23 cellular contexts compared by ENCODE assay signal in the genomic region with DNA sequence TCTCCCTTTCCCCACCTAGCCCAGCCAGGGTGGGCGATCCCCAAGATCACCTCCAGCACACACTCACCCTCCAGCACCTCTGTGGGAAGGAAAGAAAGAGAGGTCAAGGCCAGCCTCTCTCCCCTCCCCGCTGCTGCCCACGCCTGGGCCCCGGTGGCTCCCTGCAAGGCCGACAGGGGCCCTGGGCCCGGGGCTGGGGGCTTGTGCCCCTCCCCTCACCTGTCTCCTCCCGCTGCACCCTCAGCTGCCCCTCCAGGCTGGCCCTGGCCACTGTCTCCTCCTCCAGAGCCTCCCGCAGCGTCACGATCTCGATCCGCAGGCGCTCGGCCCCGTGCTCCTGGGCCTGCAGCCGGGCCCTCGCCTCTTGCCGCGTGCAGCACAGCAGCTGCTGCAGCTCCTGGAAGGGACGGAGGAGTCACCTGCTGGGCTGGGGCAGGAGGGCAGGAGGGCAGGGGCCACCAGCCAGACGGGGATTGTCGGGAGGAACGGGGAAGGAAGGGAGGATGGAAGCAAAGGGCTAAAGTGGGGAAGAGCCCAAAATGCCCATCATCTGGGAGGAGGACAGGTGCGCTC. TPM values are rescaled to one million over a fixed set of nuclear protein-coding genes. Genes with fewer than 3 reads are reported as not detected.
DNase-seq lines count a peak whose midpoint lies in the region; ATAC-seq lines count a peak whose summit lies in the region.
"Had no signal": no experiment of that assay in that cellular context is flagged by ENCODE, and none has a peak within 500 bp of the region (broad histone marks: within the 10 kb centered on the region; RNA-seq: fewer than 3 reads in every experiment).

No MANE protein-coding gene starts in this region.

- H3K9ac ChIP-seq in BLaER1: no peak overlapping the region

- H4K20me1 ChIP-seq in BLaER1: no peaks in the 10 kb centered on the region

- peak overlapping the region; percentile 86; the same call in 1 of the 2 replicates for H3K27ac ChIP-seq in BLaER1
- H3K27ac ChIP-seq: HL-60 had no signal

- H3K4me1 ChIP-seq in BLaER1: peaks cover 80% of the 10 kb centered on the region

- DNase-seq in SK-N-DZ (ENCODE audit: low spot score) (peak; percentile 49), left kidney (ENCODE audit: low read depth, low spot score) (peak; percentile 35), retina (peak; percentile 39), ureter (ENCODE audit: low spot score) (no peak), posterior vena cava (ENCODE audit: low spot score) (no peak)
- DNase-seq: 8988T; ACHN; CD4-positive, CD25-positive, alpha-beta regulatory T cell; NCI-H1048; NCI-H1417; NCI-H1694; NCI-H2081; NCI-H2227 treated with DMSO at 0.1 percent for 48 hours; NCI-H526 treated with DMSO at 0.1 percent for 48 hours; RPMI8226; SHP77 had no signal

- H3K36me3 Mint-ChIP-seq in activated T-helper 17 cell treated with anti-CD3 and anti-CD28 coated beads, Interleukin-2, amount 50 U/mL, for 72 hours (ENCODE audit: low read depth): peaks cover 11% of the 10 kb centered on the region

- H3K27me3 ChIP-seq in BLaER1: no peaks in the 10 kb centered on the region

- peak overlapping the region; percentile 90; the same call in 1 of the 2 replicates for H3K4me2 ChIP-seq in BLaER1

- no peaks in the 10 kb centered on the region for H3K9me3 Mint-ChIP-seq in activated T-helper 17 cell treated with anti-CD3 and anti-CD28 coated beads, Interleukin-2, amount 50 U/mL, for 72 hours
- H3K9me3 Mint-ChIP-seq: CD4-positive, CD25-positive, alpha-beta regulatory T cell had no signal

- H3K4me3 Mint-ChIP-seq in activated T-helper 17 cell treated with anti-CD3 and anti-CD28 coated beads, Interleukin-2, amount 50 U/mL, for 72 hours: no peak overlapping the region
- H3K4me3 Mint-ChIP-seq: CD4-positive, CD25-positive, alpha-beta regulatory T cell had no signal

- no peaks in the 10 kb centered on the region for H3K27me3 Mint-ChIP-seq in activated T-helper 17 cell treated with anti-CD3 and anti-CD28 coated beads, Interleukin-2, amount 50 U/mL, for 72 hours
- H3K27me3 Mint-ChIP-seq: CD4-positive, CD25-positive, alpha-beta regulatory T cell had no signal

- no peak for ATAC-seq in activated T-helper 17 cell treated with anti-CD3 and anti-CD28 coated beads, Interleukin-2, amount 50 U/mL, for 72 hours (replicated peaks)

- H3K4me1 Mint-ChIP-seq in activated T-helper 17 cell treated with anti-CD3 and anti-CD28 coated beads, Interleukin-2, amount 50 U/mL, for 72 hours: no peaks in the 10 kb centered on the region
- H3K4me1 Mint-ChIP-seq: CD4-positive, CD25-positive, alpha-beta regulatory T cell had no signal

- no peaks in the 10 kb centered on the region for H3K9me3 ChIP-seq in BLaER1

- intact Hi-C loops in posterior vena cava (cut with DNase I): no loop called here

- no peak overlapping the region for H3K27ac Mint-ChIP-seq in activated T-helper 17 cell treated with anti-CD3 and anti-CD28 coated beads, Interleukin-2, amount 50 U/mL, for 72 hours
- H3K27ac Mint-ChIP-seq: CD4-positive, CD25-positive, alpha-beta regulatory T cell had no signal

- no peak overlapping the region for H3K4me3 ChIP-seq in BLaER1

- H3K36me3 ChIP-seq in BLaER1: peaks cover 68% of the 10 kb centered on the region

RNA-seq across cellular contexts. Expression of a gene that starts 19.2 kb away (rescaled TPM):
- polyA plus RNA-seq in SK-N-DZ (2014; cell fraction: cytosol; rRNA removed): 16.8 and 40.0 TPM in 2 replicates
- polyA plus RNA-seq in SK-N-DZ (2014; cell fraction: nucleus; rRNA removed): 18.0 and 25.7 TPM in 2 replicates
- total RNA-seq in ureter (26.5 TPM), posterior vena cava (10 to 100 TPM; 10.3 to 13.7 TPM)
- total RNA-seq in activated T-helper 17 cell treated with anti-CD3 and anti-CD28 coated beads, Interleukin-2, amount 50 U/mL, for 72 hours: 10 to 100 TPM; 21.5 to 34.1 TPM

RNA-seq across cellular contexts. Expression of a gene that starts 25.9 kb away (rescaled TPM):
- not detected in 2 replicates for polyA plus RNA-seq in SK-N-DZ (2014; cell fraction: cytosol; rRNA removed)
- polyA plus RNA-seq in SK-N-DZ (2014; cell fraction: nucleus; rRNA removed): 0.12 and 0.32 TPM in 2 replicates
- total RNA-seq in ureter (not detected), posterior vena cava (under 1 TPM; 0.32 to 0.33 TPM)
- total RNA-seq in activated T-helper 17 cell treated with anti-CD3 and anti-CD28 coated beads, Interleukin-2, amount 50 U/mL, for 72 hours: 1 to 10 TPM in 1 of 2 donors, not detected in 1; 2.1 TPM
- total RNA-seq: H4, NCI-H460, SK-MEL-5 had no signal
- polyA plus RNA-seq: BJ had no signal

RNA-seq across cellular contexts. Expression of a gene that starts 27.6 kb away (rescaled TPM):
- 0.36 and 2.9 TPM in 2 replicates for polyA plus RNA-seq in SK-N-DZ (2014; cell fraction: cytosol; rRNA removed)
- polyA plus RNA-seq in SK-N-DZ (2014; cell fraction: nucleus; rRNA removed): 2.8 and 5.4 TPM in 2 replicates
- total RNA-seq in ureter (0.75 TPM), posterior vena cava (1 to 10 TPM in 1 of 2 donors, under 1 TPM in 1; 0.42 to 1.3 TPM)
- 1 to 10 TPM; 2.2 to 3.1 TPM for total RNA-seq in activated T-helper 17 cell treated with anti-CD3 and anti-CD28 coated beads, Interleukin-2, amount 50 U/mL, for 72 hours
- total RNA-seq: SK-MEL-5 had no signal
- polyA plus RNA-seq: CD4-positive, CD25-positive, alpha-beta regulatory T cell had no signal

RNA-seq across cellular contexts. Expression of a gene that starts 42.2 kb away (rescaled TPM):
- 33.3 and 40.4 TPM in 2 replicates for polyA plus RNA-seq in SK-N-DZ (2014; cell fraction: cytosol; rRNA removed)
- 79.8 and 99.7 TPM in 2 replicates for polyA plus RNA-seq in SK-N-DZ (2014; cell fraction: nucleus; rRNA removed)
- 55.5 TPM for total RNA-seq in ureter
- 10 to 100 TPM; 27.6 to 31.0 TPM for total RNA-seq in posterior vena cava
- 10 to 100 TPM; 45.0 to 46.4 TPM for total RNA-seq in activated T-helper 17 cell treated with anti-CD3 and anti-CD28 coated beads, Interleukin-2, amount 50 U/mL, for 72 hours

RNA-seq across cellular contexts. Expression of a gene that starts 44.9 kb away (rescaled TPM):
- 40.0 and 57.1 TPM in 2 replicates for polyA plus RNA-seq in SK-N-DZ (2014; cell fraction: cytosol; rRNA removed)
- polyA plus RNA-seq in SK-N-DZ (2014; cell fraction: nucleus; rRNA removed): 114 and 154 TPM in 2 replicates
- total RNA-seq in ureter (43.2 TPM), posterior vena cava (10 to 100 TPM; 19.5 to 20.2 TPM)
- total RNA-seq in activated T-helper 17 cell treated with anti-CD3 and anti-CD28 coated beads, Interleukin-2, amount 50 U/mL, for 72 hours: 100 to 1,000 TPM in 1 of 2 donors, 10 to 100 TPM in 1; 81.3 to 100 TPM

Comparison
In these comparisons a context has a peak if more than half of its experiments do, and no peak if none do; other contexts are left out.
1. DNase-seq: peak in SK-N-DZ (single experiment), left kidney (single experiment) and retina (single experiment); none in ureter (single experiment) and posterior vena cava (single experiment).